In genomic region chr17:48488548-48489106, GRCh38 we compare ENCODE assay signal across 1 cellular context.
A peak's percentile ranks its signal among the peaks of the same experiment; 100 is the strongest.
TF ChIP-seq lines count a peak whose summit lies in the region.

No MANE protein-coding gene starts in this region.

TF ChIP-seq in K562, 482 proteins besides CTCF, POLR2A, EP300 and RAD21 (continued from another document):
- no peak for TF ChIP-seq SFPQ (IDR thresholded peaks at IDR 0.05; ENCODE audit: low read depth, low read length)
- no peak for TF ChIP-seq NFATC3 (IDR thresholded peaks at IDR 0.05)
- TF ChIP-seq E2F8 (IDR thresholded peaks at IDR 0.05; ENCODE audit: low read depth, partially characterized antibody), result no peak
- no peak for TF ChIP-seq ZBTB43 (CRISPR knock-in tag; IDR thresholded peaks at IDR 0.05)
- TF ChIP-seq ZNF239 (CRISPR knock-in tag; IDR thresholded peaks at IDR 0.05), result no peak
- TF ChIP-seq PTRF (tag; IDR thresholded peaks at IDR 0.05), result peak; percentile 10; the same call in 1 of the 2 replicates
